ENCODE assay signal across 8 cellular contexts in genomic region chr3:124886168-124887051, GRCh38. TPM values are rescaled to one million over a fixed set of nuclear protein-coding genes. Genes with fewer than 3 reads are reported as not detected.
A peak's percentile ranks its signal among the peaks of the same experiment; 100 is the strongest.
DNase-seq lines count a peak whose midpoint lies in the region; ATAC-seq, FAIRE-seq and TF ChIP-seq lines count a peak whose summit lies in the region.

No MANE protein-coding gene starts in this region.

- H3K4me3 ChIP-seq in A549, result peak overlapping the region; percentile 60

- TF ChIP-seq EP300 in A549 (IDR thresholded peaks at IDR 0.05), result no peak

- WGBS in A549 (ENCODE audit: missing lambda C conversion rate), result 0% methylated on average over 5 of the region's 85 CpGs

- H3K9me3 ChIP-seq in A549, result no peaks in the 10 kb centered on the region

- peaks cover 47% of the 10 kb centered on the region for H3K4me1 ChIP-seq in A549

- peaks cover 5% of the 10 kb centered on the region for H3K4me1 Mint-ChIP-seq in central memory CD8-positive, alpha-beta T cell

- H3K36me3 Mint-ChIP-seq in central memory CD8-positive, alpha-beta T cell (ENCODE audit: insufficient read depth), result no peaks in the 10 kb centered on the region

- H3K9me3 Mint-ChIP-seq in central memory CD8-positive, alpha-beta T cell, result no peaks in the 10 kb centered on the region

- H3K4me3 Mint-ChIP-seq in central memory CD8-positive, alpha-beta T cell, result peak overlapping the region; percentile 72

- TF ChIP-seq POLR2A in A549 (IDR thresholded peaks at IDR 0.05; ENCODE audit: low read length) (peak; percentile 41), GM18505 (IDR thresholded peaks at IDR 0.05; ENCODE audit: borderline replicate concordance, extremely low read depth, insufficient read depth, insufficient read length) (no peak)

- POLR2A ChIA-PET in A549 (lab: Yijun Ruan, JAX), result interaction anchor here (1.0 to 2.8 kb wide), 17 partner anchors 8 to 128 kb away, joined by 3 to 22 read pairs (median 8); no protein-coding TSS in a partner anchor

- CTCF ChIA-PET in A549 (lab: Yijun Ruan, JAX), result interaction anchor here (0.7 to 6.0 kb wide), 9 partner anchors 9 to 126 kb away, joined by 3 to 72 read pairs (median 9); no protein-coding TSS in a partner anchor

- H3K4me2 ChIP-seq in A549, result peak overlapping the region; percentile 90

- H3K27me3 Mint-ChIP-seq in central memory CD8-positive, alpha-beta T cell, result peaks cover 71% of the 10 kb centered on the region

- TF ChIP-seq RAD21 in A549 (conservative IDR thresholded peaks at IDR 0.05 in 1 of 2, IDR thresholded peaks at IDR 0.05 in 1 of 2), result peak in 1 of 2 experiments; percentile 50; a peak in 2 of 5 replicates

- H3K27ac ChIP-seq in A549, result peak overlapping the region; percentile 90 to 99

- TF ChIP-seq CTCF in A549 (IDR thresholded peaks at IDR 0.05), result no peak

- H3K27ac Mint-ChIP-seq in central memory CD8-positive, alpha-beta T cell (ENCODE audit: low read depth), result no peak overlapping the region

- FAIRE-seq in A549 (lab: Jason Lieb, UNC), result no peak

- peak; percentile 70 to 76 for ATAC-seq in A549
- peak; percentile 51 for ATAC-seq in GM18505 (IDR thresholded peaks at IDR 0.05; ENCODE audit: unreplicated experiment)
- peak; percentile 31 for ATAC-seq in HG03095 (IDR thresholded peaks at IDR 0.05; ENCODE audit: unreplicated experiment)
- peak; percentile 69 for ATAC-seq in central memory CD8-positive, alpha-beta T cell (replicated peaks; ENCODE audit: extremely low read depth, poor library complexity, severe bottlenecking)
- peak; percentile 81 for ATAC-seq in left lobe of liver

- peak; percentile 52 to 82 for DNase-seq in A549 (ENCODE audit: low read depth in 1 of 2, low spot score in 1 of 2)
- peak; percentile 14 for DNase-seq in T1000 (lab: John Stamatoyannopoulos, UW)
- DNase-seq in central memory CD8-positive, alpha-beta T cell (ENCODE audit: low spot score in 2 of 2), result no peak
- peak; percentile 80 for DNase-seq in left lobe of liver (ENCODE audit: low spot score)
- DNase-seq in stimulated activated CD4-positive, alpha-beta T cell treated with anti-CD3 and anti-CD28 coated beads, Interleukin-2, amount 100 ng/mL, for 4 hours (ENCODE audit: low read depth), result peak; percentile 50
- DNase-seq in iPS-NIHi7 (ENCODE audit: extremely low spot score), result no peak

TF ChIP-seq in A549, 52 proteins besides CTCF, POLR2A, EP300 and RAD21:
- TF ChIP-seq GATA3 (IDR thresholded peaks at IDR 0.05; ENCODE audit: borderline replicate concordance), result no peak
- 0 out of 2 replicates have a peak, but pooled peaks have one; percentile 65 for TF ChIP-seq TFCP2L1 (CRISPR knock-in tag; IDR thresholded peaks at IDR 0.05)
- peak; percentile 42 to 69; a peak in 3 of 5 replicates for TF ChIP-seq JUN (IDR thresholded peaks at IDR 0.05)
- no peak for TF ChIP-seq HOXA7 (CRISPR knock-in tag; IDR thresholded peaks at IDR 0.05)
- peak; percentile 18; the same call in 1 of the 2 replicates for TF ChIP-seq MAX (IDR thresholded peaks at IDR 0.05)
- TF ChIP-seq HES2 (IDR thresholded peaks at IDR 0.05), result no peak
- TF ChIP-seq SMC3 (IDR thresholded peaks at IDR 0.05), result peak; percentile 26; the same call in 2 of the 3 replicates
- no peak for TF ChIP-seq CEBPB (IDR thresholded peaks at IDR 0.05)
- TF ChIP-seq PHF8 (IDR thresholded peaks at IDR 0.05; ENCODE audit: borderline replicate concordance, low read depth), result peak; percentile 40; the same call in 1 of the 2 replicates
- peak; percentile 53; the same call in 1 of the 2 replicates for TF ChIP-seq PBX3 (IDR thresholded peaks at IDR 0.05)

RNA-seq across cellular contexts. Expression of gene ITGB5, which starts 0.8 kb away (rescaled TPM):
- 260 and 476 TPM in 2 replicates for polyA plus RNA-seq in A549 (2011; rRNA removed)
- polyA plus RNA-seq in A549 (2012; cell fraction: cytosol; rRNA removed), result 393 and 412 TPM in 2 replicates
- 508 and 526 TPM in 2 replicates for polyA plus RNA-seq in A549 (2012; cell fraction: nucleus; rRNA removed)
- polyA plus RNA-seq in A549 (2017; fragmentation: RNase III; extraction: RNeasy Plus Mini Kit Qiagen cat#74134 plus additional on column Dnase treatment), result 174 to 209 TPM (median 201 TPM) in 3 replicates
- polyA minus RNA-seq in A549 (2011; rRNA and poly(A)+ RNA removed), result 629 and 645 TPM in 2 replicates
- total RNA-seq in left lobe of liver, result 74.7 TPM

RNA-seq across cellular contexts. Expression of gene MUC13, which starts 48.1 kb away (rescaled TPM):
- polyA plus RNA-seq in A549 (2011; rRNA removed), result 8.8 and 10.2 TPM in 2 replicates
- 2.1 and 2.5 TPM in 2 replicates for polyA plus RNA-seq in A549 (2012; cell fraction: cytosol; rRNA removed)
- 4.8 and 6.9 TPM in 2 replicates for polyA plus RNA-seq in A549 (2012; cell fraction: nucleus; rRNA removed)
- 4.8 to 5.5 TPM (median 4.8 TPM) in 3 replicates for polyA plus RNA-seq in A549 (2017; fragmentation: RNase III; extraction: RNeasy Plus Mini Kit Qiagen cat#74134 plus additional on column Dnase treatment)
- 3.7 and 4.3 TPM in 2 replicates for polyA minus RNA-seq in A549 (2011; rRNA and poly(A)+ RNA removed)
- 0.50 TPM for total RNA-seq in left lobe of liver

Comparison
In these comparisons a context has a peak if more than half of its experiments do, and no peak if none do; other contexts are left out.
1. ATAC-seq: peak in every context shown above with its lines; median percentile 81 in left lobe of liver; 73 in A549; 69 in central memory CD8-positive, alpha-beta T cell; 51 in GM18505; 31 in HG03095.
2. DNase-seq: peak in A549 (2 of 2), T1000 (single experiment), left lobe of liver (single experiment) and stimulated activated CD4-positive, alpha-beta T cell treated with anti-CD3 and anti-CD28 coated beads, Interleukin-2, amount 100 ng/mL, for 4 hours (single experiment); none in central memory CD8-positive, alpha-beta T cell (0 of 2) and iPS-NIHi7 (single experiment).